ENCODE assay signal across 11 cellular contexts in the genomic region with DNA sequence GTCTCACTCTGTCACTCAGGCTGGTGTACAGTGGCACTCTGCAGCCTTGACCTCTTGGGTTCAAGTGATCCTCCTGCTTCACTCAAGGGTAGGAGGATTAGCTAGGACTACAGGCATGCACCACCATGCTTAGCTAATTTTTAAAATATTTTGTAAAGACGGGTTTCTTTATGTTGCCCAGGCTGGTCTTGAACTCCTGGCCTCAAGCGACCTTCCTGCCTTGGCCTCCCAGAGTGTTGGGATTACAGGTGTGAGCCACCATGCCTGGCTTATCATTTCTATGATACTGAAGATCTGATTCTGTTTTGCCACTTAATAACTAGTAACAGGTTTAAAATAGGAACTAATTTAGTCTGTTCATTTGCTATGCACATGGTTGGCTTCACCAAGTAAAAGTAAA. TPM values are rescaled to one million over a fixed set of nuclear protein-coding genes. Genes with fewer than 3 reads are reported as not detected.
"Had no signal": no experiment of that assay in that cellular context is flagged by ENCODE, and none has a peak within 500 bp of the region (broad histone marks: within the 10 kb centered on the region; RNA-seq: fewer than 3 reads in every experiment).

No MANE protein-coding gene starts in this region.

- H3K9ac ChIP-seq: GM23248 had no signal

- H3K27ac ChIP-seq: GM23248, HL-60 had no signal

- H3K27ac Mint-ChIP-seq: HFFc6, IgD-negative memory B cell had no signal

- H2AFZ ChIP-seq: GM23248 had no signal

- H3K27me3 Mint-ChIP-seq: IgD-negative memory B cell had no signal

- H3K9me3 ChIP-seq: HAP-1 had no signal

- FAIRE-seq: HepG2 had no signal

- H3K4me1 Mint-ChIP-seq: IgD-negative memory B cell had no signal

- ATAC-seq: HCT116, HepG2 had no signal

- H3K4me3 ChIP-seq: GM23248, HAP-1 had no signal

- H3K4me3 Mint-ChIP-seq: HFFc6, IgD-negative memory B cell had no signal

- DNase-seq: GM23248, GOT3, H7, HFFc6 had no signal

- H3K4me1 ChIP-seq: HAP-1 had no signal

RNA-seq across cellular contexts. Expression of gene GNAT2, which starts 37.4 kb away (rescaled TPM):
- total RNA-seq: GM23248, H7 had no signal
- polyA plus RNA-seq: GM23248, IgD-negative memory B cell had no signal

RNA-seq across cellular contexts. Expression of gene GPR61, which starts 42.3 kb away (rescaled TPM):
- total RNA-seq: GM23248, H4, HepG2, HT1080 had no signal
- polyA plus RNA-seq: GM23248, HepG2, IgD-negative memory B cell had no signal
